In genomic region chr16:76885776-76886175, GRCh38 we compare ENCODE assay signal across 24 cellular contexts.
"Had no signal": no experiment of that assay in that cellular context is flagged by ENCODE, and none has a peak within 500 bp of the region (broad histone marks: within the 10 kb centered on the region; RNA-seq: fewer than 3 reads in every experiment).

No MANE protein-coding gene starts in this region.

- ATAC-seq: activated CD4-positive, alpha-beta T cell treated with anti-CD3 and anti-CD28 coated beads for 36 hours; activated CD8-positive, alpha-beta memory T cell treated with anti-CD3 and anti-CD28 coated beads, Interleukin-2, amount 10 ng/mL, durations not matched to agents 7 days and 5 days; activated CD8-positive, alpha-beta T cell treated with anti-CD3 and anti-CD28 coated beads, Interleukin-2, amount 10 ng/mL, durations not matched to agents 7 days and 5 days; effector memory CD8-positive, alpha-beta T cell; foreskin keratinocyte; gastrocnemius medialis; heart right ventricle had no signal

- DNase-seq: activated CD4-positive, alpha-beta memory T cell treated with anti-CD3 and anti-CD28 coated beads for 36 hours; activated CD4-positive, alpha-beta T cell treated with anti-CD3 and anti-CD28 coated beads for 36 hours; activated CD4-positive, alpha-beta T cell treated with anti-CD3 and anti-CD28 coated beads, Interleukin-2, amount 10 ng/mL, durations not matched to agents 24 days and 14 days; activated CD4-positive, CD25-positive, alpha-beta regulatory T cell; activated CD4-positive, CD25-positive, alpha-beta regulatory T cell treated with anti-CD3 and anti-CD28 coated beads, Interleukin-2, amount 50 U/mL, for 72 hours; activated CD8-positive, alpha-beta memory T cell treated with anti-CD3 and anti-CD28 coated beads, Interleukin-2, amount 10 ng/mL, durations not matched to agents 7 days and 5 days; activated CD8-positive, alpha-beta memory T cell treated with anti-CD3 and anti-CD28 coated beads, Interleukin-2, amount 50 U/mL, for 4 hours; activated CD8-positive, alpha-beta T cell treated with anti-CD3 and anti-CD28 coated beads, Interleukin-2, amount 10 ng/mL, durations not matched to agents 7 days and 5 days; activated gamma-delta T cell treated with Interleukin-2 at 50 U/mL for 16 hours; activated naive CD4-positive, alpha-beta T cell treated with anti-CD3 and anti-CD28 coated beads, Interleukin-2, amount 50 U/mL, for 16 hours; activated naive CD4-positive, alpha-beta T cell treated with Interleukin-2 at 50 U/mL for 16 hours; activated T-cell treated with anti-CD3 and anti-CD28 coated beads, Interleukin-2, amount 50 U/mL, for 1 hour; activated T-cell treated with anti-CD3 and anti-CD28 coated beads, Interleukin-2, amount 50 U/mL, for 48 hours; amniotic stem cell; caudate nucleus; cortex of kidney; dermis blood vessel endothelial cell; effector CD4-positive, alpha-beta T cell; effector memory CD8-positive, alpha-beta T cell; erythroblast; foreskin keratinocyte; gastrocnemius medialis; heart right ventricle; T-helper 2 cell had no signal
